In genomic region chr13:113350065-113350937, GRCh38 we compare ENCODE assay signal across 13 cellular contexts. TPM values are rescaled to one million over a fixed set of nuclear protein-coding genes. Genes with fewer than 3 reads are reported as not detected.
A peak's percentile ranks its signal among the peaks of the same experiment; 100 is the strongest.
DNase-seq lines count a peak whose midpoint lies in the region; ATAC-seq and TF ChIP-seq lines count a peak whose summit lies in the region.
"Had no signal": no experiment of that assay in that cellular context is flagged by ENCODE, and none has a peak within 500 bp of the region (broad histone marks: within the 10 kb centered on the region; RNA-seq: fewer than 3 reads in every experiment).

No MANE protein-coding gene starts in this region.

- intact Hi-C loops in activated CD8-positive, alpha-beta T cell treated with anti-CD3 and anti-CD28 coated beads for 36 hours (cut with micrococcal nuclease) = no loop called here

- H3K27ac Mint-ChIP-seq in activated CD8-positive, alpha-beta T cell treated with anti-CD3 and anti-CD28 coated beads for 36 hours = no peak overlapping the region
- no peak overlapping the region for H3K27ac Mint-ChIP-seq in activated CD8-positive, alpha-beta T cell treated with anti-CD3 and anti-CD28 coated beads, Interleukin-2, amount 10 ng/mL, durations not matched to agents 7 days and 5 days
- no peak overlapping the region for H3K27ac Mint-ChIP-seq in stimulated activated naive CD8-positive, alpha-beta T cell treated with anti-CD3 and anti-CD28 coated beads, Interleukin-15, amount 100 ng/mL, for 72 hours

- no peak overlapping the region for H3K4me3 Mint-ChIP-seq in activated CD8-positive, alpha-beta T cell treated with anti-CD3 and anti-CD28 coated beads for 36 hours
- H3K4me3 Mint-ChIP-seq in activated CD8-positive, alpha-beta T cell treated with anti-CD3 and anti-CD28 coated beads, Interleukin-2, amount 10 ng/mL, durations not matched to agents 7 days and 5 days = no peak overlapping the region
- H3K4me3 Mint-ChIP-seq in stimulated activated naive CD8-positive, alpha-beta T cell treated with anti-CD3 and anti-CD28 coated beads, Interleukin-15, amount 100 ng/mL, for 72 hours = no peak overlapping the region

- CTCF ChIA-PET in activated CD8-positive, alpha-beta T cell treated with anti-CD3 and anti-CD28 coated beads for 36 hours (lab: Charles Lee) = no interaction called here
- CTCF ChIA-PET in activated CD8-positive, alpha-beta T cell treated with anti-CD3 and anti-CD28 coated beads, Interleukin-2, amount 10 ng/mL, durations not matched to agents 7 days and 5 days (lab: Charles Lee) = no interaction called here

- no peak for TF ChIP-seq CTCF in activated CD8-positive, alpha-beta T cell treated with anti-CD3 and anti-CD28 coated beads for 36 hours (IDR thresholded peaks at IDR 0.05)

- ATAC-seq in activated CD8-positive, alpha-beta T cell treated with anti-CD3 and anti-CD28 coated beads for 36 hours = peak; percentile 30
- ATAC-seq in activated CD8-positive, alpha-beta T cell treated with anti-CD3 and anti-CD28 coated beads, Interleukin-2, amount 10 ng/mL, durations not matched to agents 7 days and 5 days = no peak
- ATAC-seq in esophagus mucosa (peak; percentile 96), HG03159 (IDR thresholded peaks at IDR 0.05; ENCODE audit: unreplicated experiment) (no peak)
- ATAC-seq in stimulated activated naive CD8-positive, alpha-beta T cell treated with anti-CD3 and anti-CD28 coated beads, Interleukin-15, amount 100 ng/mL, for 72 hours = peak; percentile 42
- ATAC-seq: GM12878 had no signal

- POLR2A ChIA-PET in activated CD8-positive, alpha-beta T cell treated with anti-CD3 and anti-CD28 coated beads for 36 hours (lab: Charles Lee) = no interaction called here
- POLR2A ChIA-PET in activated CD8-positive, alpha-beta T cell treated with anti-CD3 and anti-CD28 coated beads, Interleukin-2, amount 10 ng/mL, durations not matched to agents 7 days and 5 days (lab: Charles Lee) = no interaction called here

- DNase-seq in activated CD8-positive, alpha-beta T cell treated with anti-CD3 and anti-CD28 coated beads for 36 hours = peak; percentile 45
- no peak for DNase-seq in activated CD8-positive, alpha-beta T cell treated with anti-CD3 and anti-CD28 coated beads, Interleukin-2, amount 10 ng/mL, durations not matched to agents 7 days and 5 days
- DNase-seq in NCI-H69 (lab: John Stamatoyannopoulos, UW) = peak; percentile 47
- no peak for DNase-seq in stimulated activated naive CD8-positive, alpha-beta T cell treated with anti-CD3 and anti-CD28 coated beads, Interleukin-15, amount 100 ng/mL, for 72 hours
- no peak for DNase-seq in stimulated activated CD4-positive, alpha-beta T cell treated with anti-CD3 and anti-CD28 coated beads, Interleukin-4, amount 100 ng/mL, for 24 hours
- DNase-seq in T-helper 1 cell = no peak
- DNase-seq: activated CD4-positive, CD25-positive, alpha-beta regulatory T cell treated with anti-CD3 and anti-CD28 coated beads, Interleukin-2, amount 50 U/mL, for 72 hours; activated T-cell treated with anti-CD3 and anti-CD28 coated beads, Interleukin-2, amount 50 U/mL, for 48 hours; dorsolateral prefrontal cortex; NCI-H1417 had no signal

- H3K9me3 Mint-ChIP-seq in activated CD8-positive, alpha-beta T cell treated with anti-CD3 and anti-CD28 coated beads for 36 hours = peaks cover 4% of the 10 kb centered on the region
- peaks cover 4% of the 10 kb centered on the region for H3K9me3 Mint-ChIP-seq in activated CD8-positive, alpha-beta T cell treated with anti-CD3 and anti-CD28 coated beads, Interleukin-2, amount 10 ng/mL, durations not matched to agents 7 days and 5 days (ENCODE audit: insufficient read depth)
- peaks cover 0 to 14% of the 10 kb centered on the region in 2 donors for H3K9me3 Mint-ChIP-seq in stimulated activated naive CD8-positive, alpha-beta T cell treated with anti-CD3 and anti-CD28 coated beads, Interleukin-15, amount 100 ng/mL, for 72 hours

- H3K27me3 Mint-ChIP-seq in activated CD8-positive, alpha-beta T cell treated with anti-CD3 and anti-CD28 coated beads for 36 hours = no peaks in the 10 kb centered on the region
- no peaks in the 10 kb centered on the region for H3K27me3 Mint-ChIP-seq in activated CD8-positive, alpha-beta T cell treated with anti-CD3 and anti-CD28 coated beads, Interleukin-2, amount 10 ng/mL, durations not matched to agents 7 days and 5 days (ENCODE audit: low read depth)
- H3K27me3 Mint-ChIP-seq in stimulated activated naive CD8-positive, alpha-beta T cell treated with anti-CD3 and anti-CD28 coated beads, Interleukin-15, amount 100 ng/mL, for 72 hours = no peaks in the 10 kb centered on the region

- no peaks in the 10 kb centered on the region for H3K36me3 Mint-ChIP-seq in activated CD8-positive, alpha-beta T cell treated with anti-CD3 and anti-CD28 coated beads for 36 hours (ENCODE audit: low read depth)
- peaks cover 3% of the 10 kb centered on the region for H3K36me3 Mint-ChIP-seq in activated CD8-positive, alpha-beta T cell treated with anti-CD3 and anti-CD28 coated beads, Interleukin-2, amount 10 ng/mL, durations not matched to agents 7 days and 5 days (ENCODE audit: low read depth)

- H3K4me1 Mint-ChIP-seq in activated CD8-positive, alpha-beta T cell treated with anti-CD3 and anti-CD28 coated beads for 36 hours (ENCODE audit: low read depth) = no peaks in the 10 kb centered on the region
- H3K4me1 Mint-ChIP-seq in activated CD8-positive, alpha-beta T cell treated with anti-CD3 and anti-CD28 coated beads, Interleukin-2, amount 10 ng/mL, durations not matched to agents 7 days and 5 days (ENCODE audit: low read depth) = no peaks in the 10 kb centered on the region
- H3K4me1 Mint-ChIP-seq in stimulated activated naive CD8-positive, alpha-beta T cell treated with anti-CD3 and anti-CD28 coated beads, Interleukin-15, amount 100 ng/mL, for 72 hours = no peaks in the 10 kb centered on the region

RNA-seq across cellular contexts. Expression of gene GRTP1, which starts 13.6 kb away (rescaled TPM):
- not detected for total RNA-seq in activated CD8-positive, alpha-beta T cell treated with anti-CD3 and anti-CD28 coated beads for 36 hours
- not detected for total RNA-seq in activated CD8-positive, alpha-beta T cell treated with anti-CD3 and anti-CD28 coated beads, Interleukin-2, amount 10 ng/mL, durations not matched to agents 7 days and 5 days
- 15.1 TPM for total RNA-seq in esophagus mucosa

RNA-seq across cellular contexts. Expression of gene LAMP1, which starts 53.3 kb away (rescaled TPM):
- total RNA-seq in activated CD8-positive, alpha-beta T cell treated with anti-CD3 and anti-CD28 coated beads for 36 hours = 10 to 100 TPM; 37.0 to 42.6 TPM
- 10 to 100 TPM; 81.1 TPM for total RNA-seq in activated CD8-positive, alpha-beta T cell treated with anti-CD3 and anti-CD28 coated beads, Interleukin-2, amount 10 ng/mL, durations not matched to agents 7 days and 5 days
- total RNA-seq in esophagus mucosa = 144 TPM

Comparison
In these comparisons a context has a peak if more than half of its experiments do, and no peak if none do; other contexts are left out.
1. ATAC-seq: peak in activated CD8-positive, alpha-beta T cell treated with anti-CD3 and anti-CD28 coated beads for 36 hours (single experiment), esophagus mucosa (single experiment) and stimulated activated naive CD8-positive, alpha-beta T cell treated with anti-CD3 and anti-CD28 coated beads, Interleukin-15, amount 100 ng/mL, for 72 hours (single experiment); none in activated CD8-positive, alpha-beta T cell treated with anti-CD3 and anti-CD28 coated beads, Interleukin-2, amount 10 ng/mL, durations not matched to agents 7 days and 5 days (single experiment) and HG03159 (single experiment).
2. DNase-seq: peak in activated CD8-positive, alpha-beta T cell treated with anti-CD3 and anti-CD28 coated beads for 36 hours (single experiment) and NCI-H69 (single experiment); none in activated CD8-positive, alpha-beta T cell treated with anti-CD3 and anti-CD28 coated beads, Interleukin-2, amount 10 ng/mL, durations not matched to agents 7 days and 5 days (single experiment), stimulated activated naive CD8-positive, alpha-beta T cell treated with anti-CD3 and anti-CD28 coated beads, Interleukin-15, amount 100 ng/mL, for 72 hours (0 of 2), stimulated activated CD4-positive, alpha-beta T cell treated with anti-CD3 and anti-CD28 coated beads, Interleukin-4, amount 100 ng/mL, for 24 hours (single experiment) and T-helper 1 cell (0 of 5).
3. RNA of gene GRTP1, which starts 13.6 kb away (total RNA-seq): 15.1 TPM in esophagus mucosa (single experiment); not detected in activated CD8-positive, alpha-beta T cell treated with anti-CD3 and anti-CD28 coated beads, Interleukin-2, amount 10 ng/mL, durations not matched to agents 7 days and 5 days and not detected in activated CD8-positive, alpha-beta T cell treated with anti-CD3 and anti-CD28 coated beads for 36 hours; every median in the first group is over 10 times any median in the second.